1 cellular context compared by ENCODE assay signal in genomic region chr6:157959451-157960227, GRCh38.
A peak's percentile ranks its signal among the peaks of the same experiment; 100 is the strongest.
TF ChIP-seq lines count a peak whose summit lies in the region.

No MANE protein-coding gene starts in this region.

TF ChIP-seq in HepG2, 621 proteins besides CTCF, POLR2A, EP300 and RAD21:
- TF ChIP-seq ZNF564 (CRISPR knock-in tag; IDR thresholded peaks at IDR 0.05), result peak; percentile 84; the same call in 1 of the 2 replicates
- TF ChIP-seq RXRB (CRISPR knock-in tag; IDR thresholded peaks at IDR 0.05; ENCODE audit: borderline replicate concordance), result no peak
- TF ChIP-seq ZNF317 (CRISPR knock-in tag; IDR thresholded peaks at IDR 0.05), result peak; percentile 53; the same call in 1 of the 2 replicates
